In the genomic region with DNA sequence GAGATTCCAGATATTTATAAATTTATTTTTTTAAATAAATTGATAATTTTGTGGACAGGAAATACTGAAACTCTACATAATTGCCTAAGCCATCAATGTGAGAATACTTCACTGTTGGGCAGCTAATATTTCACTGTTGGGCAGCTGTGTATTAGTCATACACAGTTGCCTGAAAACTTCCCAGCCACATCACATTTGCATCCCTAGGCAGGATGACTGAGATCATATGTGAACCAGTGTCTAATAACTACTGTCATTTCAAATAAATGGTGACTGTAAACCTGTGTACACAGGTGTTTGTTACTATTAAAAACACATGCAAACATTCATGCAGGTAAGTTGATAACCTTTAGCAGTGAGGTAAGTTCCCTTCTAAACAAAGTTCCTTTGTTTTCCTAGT, we compare ENCODE assay signal across 9 cellular contexts. TPM values are rescaled to one million over a fixed set of nuclear protein-coding genes. Genes with fewer than 3 reads are reported as not detected.
DNase-seq lines count a peak whose midpoint lies in the region; ATAC-seq and TF ChIP-seq lines count a peak whose summit lies in the region.
"Had no signal": no experiment of that assay in that cellular context is flagged by ENCODE, and none has a peak within 500 bp of the region (broad histone marks: within the 10 kb centered on the region; RNA-seq: fewer than 3 reads in every experiment).

No MANE protein-coding gene starts in this region.

- no peaks in the 10 kb centered on the region for H3K27me3 Mint-ChIP-seq in progenitor cell of endocrine pancreas

- H3K4me3 ChIP-seq in choroid plexus epithelial cell (ENCODE audit: low read depth, low read length): no peak overlapping the region

- peaks cover 41% of the 10 kb centered on the region for H3K36me3 Mint-ChIP-seq in progenitor cell of endocrine pancreas (ENCODE audit: insufficient read depth)

- H3K9me3 Mint-ChIP-seq in progenitor cell of endocrine pancreas (ENCODE audit: low read depth): peaks cover 14% of the 10 kb centered on the region

- no peak overlapping the region for H3K27ac Mint-ChIP-seq in progenitor cell of endocrine pancreas

- H3K4me3 Mint-ChIP-seq in progenitor cell of endocrine pancreas (ENCODE audit: low read depth): no peak overlapping the region

- no peak for TF ChIP-seq CTCF in choroid plexus epithelial cell (conservative IDR thresholded peaks at IDR 0.05; ENCODE audit: low read depth, low read length)
- no peak for TF ChIP-seq CTCF in progenitor cell of endocrine pancreas (IDR thresholded peaks at IDR 0.05; ENCODE audit: unreplicated experiment)

- peak; percentile 86 for ATAC-seq in GM21529 (IDR thresholded peaks at IDR 0.05; ENCODE audit: unreplicated experiment)
- ATAC-seq in HG03558 (IDR thresholded peaks at IDR 0.05; ENCODE audit: extremely low read depth, unreplicated experiment): peak; percentile 97

- DNase-seq in AG20443 (ENCODE audit: low spot score) (peak; percentile 62), choroid plexus epithelial cell (ENCODE audit: low read depth) (peak; percentile 84), progenitor cell of endocrine pancreas (ENCODE audit: low spot score, unreplicated experiment) (no peak), UCSD-AML1 (lab: John Stamatoyannopoulos, UW; ENCODE audit: unreplicated experiment) (no peak), CD1c-positive myeloid dendritic cell (ENCODE audit: extremely low spot score) (no peak), islet precursor cell (no peak)
- DNase-seq: DND-41 had no signal

- H3K4me1 Mint-ChIP-seq in progenitor cell of endocrine pancreas (ENCODE audit: low read depth): peaks cover 3% of the 10 kb centered on the region

RNA-seq across cellular contexts. Expression of a gene that starts 43.9 kb away (rescaled TPM):
- 35.2 TPM in 2 replicates for total RNA-seq in progenitor cell of endocrine pancreas

RNA-seq across cellular contexts. Expression of a gene that starts 44.1 kb away (rescaled TPM):
- 29.7 and 31.2 TPM in 2 replicates for total RNA-seq in progenitor cell of endocrine pancreas

Comparison
In these comparisons a context has a peak if more than half of its experiments do, and no peak if none do; other contexts are left out.
1. DNase-seq: peak in AG20443 (single experiment) and choroid plexus epithelial cell (single experiment); none in progenitor cell of endocrine pancreas (single experiment), UCSD-AML1 (single experiment), CD1c-positive myeloid dendritic cell (single experiment) and islet precursor cell (single experiment).